7 cellular contexts compared by ENCODE assay signal in the genomic region with DNA sequence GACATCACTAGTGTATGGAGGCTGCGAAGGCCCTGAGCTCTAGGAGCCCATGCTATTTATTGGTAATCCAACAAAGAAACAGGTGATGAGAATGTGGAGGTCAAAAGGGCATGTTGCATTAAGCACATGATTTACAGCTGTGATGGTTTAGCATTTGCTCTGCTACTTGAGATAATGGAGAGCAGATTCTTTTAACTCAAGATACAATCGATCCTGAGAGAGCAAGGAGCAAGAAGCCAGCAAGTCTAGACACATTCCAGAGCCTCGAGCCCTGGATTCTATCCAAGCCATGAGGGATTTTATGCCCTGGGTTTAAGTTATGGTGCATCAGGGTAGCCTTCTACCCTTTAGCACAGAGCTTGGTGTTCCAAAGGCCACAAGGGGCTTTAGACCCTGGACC.
DNase-seq lines count a peak whose midpoint lies in the region; FAIRE-seq and TF ChIP-seq lines count a peak whose summit lies in the region.
"Not testable (repeated sequence)": the region's sequence is repeated elsewhere in the genome, so short reads cannot be mapped to it uniquely, and the experiment has no call there.

No MANE protein-coding gene starts in this region.

- H3K4me1 ChIP-seq in astrocyte (ENCODE audit: insufficient read depth, low read length); endothelial cell of umbilical vein (ENCODE audit: control insufficient read depth, extremely low read depth, insufficient read depth, low read length): not testable (repeated sequence)
- H3K4me1 ChIP-seq in cardiac muscle cell (ENCODE audit: low read depth): peaks cover 38% of the 10 kb centered on the region

- intact Hi-C loops in endothelial cell of umbilical vein (cut with micrococcal nuclease): not testable (repeated sequence)

- not testable (repeated sequence) for H3K9me1 ChIP-seq in endothelial cell of umbilical vein (replicated peaks; ENCODE audit: control insufficient read depth, extremely low read depth, insufficient read depth, low read length)

- not testable (repeated sequence) for H2AFZ ChIP-seq in astrocyte (ENCODE audit: low read depth, low read length)
- peak overlapping the region; percentile 38 for H2AFZ ChIP-seq in endothelial cell of umbilical vein (ENCODE audit: low read depth, low read length)

- not testable (repeated sequence) for H3K4me3 ChIP-seq in astrocyte (ENCODE audit: insufficient read depth, low read depth, low read length); endothelial cell of umbilical vein (replicated peaks in 1 of 3; ENCODE audit: insufficient read depth in 1 of 3, low read depth in 1 of 3, low read length in 3 of 3); cardiac muscle cell

- TF ChIP-seq CTCF in astrocyte (IDR thresholded peaks at IDR 0.05; ENCODE audit: insufficient read depth, low read depth, low read length); endothelial cell of umbilical vein (IDR thresholded peaks at IDR 0.05; ENCODE audit: extremely low read depth in 1 of 2, insufficient read depth in 1 of 2, low read depth in 1 of 2, low read length in 2 of 2); cardiac muscle cell (IDR thresholded peaks at IDR 0.05; ENCODE audit: low read depth, low read length); nephron (IDR thresholded peaks at IDR 0.05; ENCODE audit: unreplicated experiment in 3 of 3): not testable (repeated sequence)

- not testable (repeated sequence) for H3K27me3 ChIP-seq in astrocyte (ENCODE audit: insufficient read depth, low read length); endothelial cell of umbilical vein (ENCODE audit: control insufficient read depth in 2 of 2, insufficient read depth in 2 of 2, low read length in 2 of 2); cardiac muscle cell

- not testable (repeated sequence) for TF ChIP-seq EP300 in Ishikawa (IDR thresholded peaks at IDR 0.05; ENCODE audit: borderline replicate concordance)

- peak; percentile 40 for DNase-seq in DMS79 treated with DMSO at 0.1 percent for 48 hours (lab: John Stamatoyannopoulos, UW)
- DNase-seq in NCI-H69 (lab: John Stamatoyannopoulos, UW): peak; percentile 53
- peak; percentile 77 for DNase-seq in astrocyte (ENCODE audit: low read depth)
- peak; percentile 26 for DNase-seq in endothelial cell of umbilical vein (ENCODE audit: low read depth, low spot score)
- DNase-seq in cardiac muscle cell (ENCODE audit: low read depth in 1 of 2, low spot score in 1 of 2): peak; percentile 52 to 72

- H3K27ac Mint-ChIP-seq in astrocyte (ENCODE audit: unreplicated experiment) (peak overlapping the region; percentile 48), nephron (peak overlapping the region; percentile 6 to 50 (median 48))

- H3K4me3 Mint-ChIP-seq in astrocyte (ENCODE audit: unreplicated experiment); nephron: not testable (repeated sequence)

- H3K36me3 ChIP-seq in astrocyte (ENCODE audit: insufficient read depth, low read length); endothelial cell of umbilical vein (ENCODE audit: control insufficient read depth in 2 of 2, extremely low read depth in 1 of 2, insufficient read depth in 2 of 2, low read length in 2 of 2); cardiac muscle cell: not testable (repeated sequence)

- not testable (repeated sequence) for H3K9me3 ChIP-seq in astrocyte (ENCODE audit: insufficient read depth, low read depth, low read length); endothelial cell of umbilical vein (replicated peaks; ENCODE audit: control insufficient read depth, insufficient read depth, low read length); cardiac muscle cell (ENCODE audit: low read depth)

- not testable (repeated sequence) for H3K79me2 ChIP-seq in astrocyte (ENCODE audit: insufficient read depth, low read length); endothelial cell of umbilical vein (ENCODE audit: control insufficient read depth, insufficient read depth, low read length)

- not testable (repeated sequence) for H3K9me3 Mint-ChIP-seq in astrocyte (ENCODE audit: unreplicated experiment); nephron

- not testable (repeated sequence) for H3K36me3 Mint-ChIP-seq in astrocyte (ENCODE audit: low read depth, unreplicated experiment); nephron (ENCODE audit: low read depth)

- H3K9ac ChIP-seq in astrocyte (ENCODE audit: low read length); endothelial cell of umbilical vein (replicated peaks; ENCODE audit: extremely low read depth, insufficient read depth, low read length): not testable (repeated sequence)

- CTCF ChIA-PET in endothelial cell of umbilical vein (lab: Charles Lee): interaction anchor here (1.3 to 14.8 kb wide), 4 partner anchors 9 to 38 kb away, joined by 3 to 317 read pairs (median 10); no protein-coding TSS in a partner anchor

- H3K27ac ChIP-seq in astrocyte (ENCODE audit: low read depth, low read length); endothelial cell of umbilical vein (ENCODE audit: insufficient read depth, low read depth, low read length): not testable (repeated sequence)
- peak overlapping the region; percentile 88 for H3K27ac ChIP-seq in cardiac muscle cell

- not testable (repeated sequence) for H4K20me1 ChIP-seq in astrocyte (ENCODE audit: insufficient read depth, low read length); endothelial cell of umbilical vein (replicated peaks; ENCODE audit: control insufficient read depth, extremely low read depth, insufficient read depth, low read length)

- not testable (repeated sequence) for TF ChIP-seq RAD21 in Ishikawa (IDR thresholded peaks at IDR 0.05; ENCODE audit: low read depth)

- H3K4me1 Mint-ChIP-seq in astrocyte (ENCODE audit: low read depth, unreplicated experiment) (peaks cover 17% of the 10 kb centered on the region), nephron (peaks cover 31% of the 10 kb centered on the region)

- dilution Hi-C loops in endothelial cell of umbilical vein (cut with MboI; ENCODE audit: extremely low pct_ligation_motif_present, low sequenced_read_pairs): not testable (repeated sequence)

- not testable (repeated sequence) for BruUV-seq in endothelial cell of umbilical vein (replicated peaks; lab: Mats Ljungman, UMichigan)

- not testable (repeated sequence) for H3K4me2 ChIP-seq in astrocyte (ENCODE audit: low read length); endothelial cell of umbilical vein (ENCODE audit: insufficient read depth, low read length)

- FAIRE-seq in astrocyte (lab: Jason Lieb, UNC): not testable (repeated sequence)
- peak; percentile 4 for FAIRE-seq in endothelial cell of umbilical vein (lab: Jason Lieb, UNC)

- H3K27me3 Mint-ChIP-seq in astrocyte (ENCODE audit: low read depth, unreplicated experiment); nephron (ENCODE audit: low read depth): not testable (repeated sequence)

- not testable (repeated sequence) for TF ChIP-seq POLR2A in endothelial cell of umbilical vein (IDR thresholded peaks at IDR 0.05; ENCODE audit: low read depth, low read length)

- POLR2A ChIA-PET in endothelial cell of umbilical vein (lab: Charles Lee): not testable (repeated sequence)

TF ChIP-seq in Ishikawa, 13 proteins besides CTCF, POLR2A, EP300 and RAD21:
- 0 out of 2 replicates have a peak, but pooled peaks have one; percentile 37 for TF ChIP-seq NFIC (IDR thresholded peaks at IDR 0.05)

Comparison
In these comparisons a context has a peak if more than half of its experiments do, and no peak if none do; other contexts are left out.
1. DNase-seq: peak in every context shown above with its lines; median percentile 77 in astrocyte; 62 in cardiac muscle cell; 53 in NCI-H69; 40 in DMS79 treated with DMSO at 0.1 percent for 48 hours; 26 in endothelial cell of umbilical vein.